In genomic region chr17:82134101-82134500, GRCh38 we compare ENCODE assay signal across 12 cellular contexts. TPM values are rescaled to one million over a fixed set of nuclear protein-coding genes. Genes with fewer than 3 reads are reported as not detected.
A peak's percentile ranks its signal among the peaks of the same experiment; 100 is the strongest.
DNase-seq lines count a peak whose midpoint lies in the region; ATAC-seq and TF ChIP-seq lines count a peak whose summit lies in the region.
"Had no signal": no experiment of that assay in that cellular context is flagged by ENCODE, and none has a peak within 500 bp of the region (broad histone marks: within the 10 kb centered on the region; RNA-seq: fewer than 3 reads in every experiment).

No MANE protein-coding gene starts in this region.

- CTCF ChIA-PET in mammary epithelial cell (lab: Charles Lee; ENCODE audit: low non-redundant PET): no interaction called here

- peak overlapping the region; percentile 69 for H3K4me2 ChIP-seq in mammary epithelial cell (ENCODE audit: insufficient read depth, low read depth, low read length)
- H3K4me2 ChIP-seq: KMS-11 had no signal

- TF ChIP-seq CTCF in mammary epithelial cell (conservative IDR thresholded peaks at IDR 0.05 in 1 of 2, IDR thresholded peaks at IDR 0.05 in 1 of 2; ENCODE audit: extremely low read depth in 1 of 2, insufficient read depth in 1 of 2, low read depth in 1 of 2, low read length in 2 of 2) (no peak), mucosa of descending colon (IDR thresholded peaks at IDR 0.05) (no peak), upper lobe of left lung (IDR thresholded peaks at IDR 0.05) (no peak)

- no peaks in the 10 kb centered on the region for H3K36me3 ChIP-seq in mammary epithelial cell (ENCODE audit: insufficient read depth, low read length)
- H3K36me3 ChIP-seq in mucosa of descending colon (ENCODE audit: low read depth): no peaks in the 10 kb centered on the region
- no peaks in the 10 kb centered on the region for H3K36me3 ChIP-seq in upper lobe of left lung

- H3K27me3 ChIP-seq in mammary epithelial cell (ENCODE audit: insufficient read depth, low read length) (no peaks in the 10 kb centered on the region), upper lobe of left lung (no peaks in the 10 kb centered on the region)

- 57% methylated on average over 11 of the region's 11 CpGs for WGBS in mammary epithelial cell (ENCODE audit: low coverage, missing lambda C conversion rate)
- 68 to 71% methylated on average over 10 to 11 of the region's 11 CpGs for WGBS in upper lobe of left lung, 2 donors

- in situ Hi-C loops in mammary epithelial cell (cut with MboI; ENCODE audit: low sequenced_read_pairs in 2 of 2): no loop called here

- H3K4me1 ChIP-seq in mammary epithelial cell (ENCODE audit: insufficient read depth, low read length) (peaks cover 12% of the 10 kb centered on the region), mucosa of descending colon (ENCODE audit: low read depth) (no peaks in the 10 kb centered on the region), upper lobe of left lung (peaks cover 0 to 11% (median 0%) of the 10 kb centered on the region in 4 donors)

- no peaks in the 10 kb centered on the region for H3K79me2 ChIP-seq in mammary epithelial cell (ENCODE audit: insufficient read depth, low read length)

- H3K9me3 ChIP-seq in mammary epithelial cell (replicated peaks; ENCODE audit: insufficient read depth, low read length) (no peaks in the 10 kb centered on the region), mucosa of descending colon (no peaks in the 10 kb centered on the region), upper lobe of left lung (no peaks in the 10 kb centered on the region)

- H3K27ac ChIP-seq in mammary epithelial cell (ENCODE audit: insufficient read depth, low read depth, low read length) (peak overlapping the region; percentile 64), upper lobe of left lung (peak overlapping the region; percentile 63 to 92 (median 77))
- H3K27ac ChIP-seq: KMS-11 had no signal

- no peak overlapping the region for H3K4me3 ChIP-seq in mammary epithelial cell (replicated peaks in 1 of 3; ENCODE audit: insufficient read depth in 1 of 3, low read depth in 2 of 3, low read length in 3 of 3)
- no peak overlapping the region for H3K4me3 ChIP-seq in mucosa of descending colon
- no peak overlapping the region for H3K4me3 ChIP-seq in upper lobe of left lung

- ATAC-seq in mucosa of descending colon (peak; percentile 39), upper lobe of left lung (ENCODE audit: low FRiP score in 2 of 2) (peak; percentile 81 to 95)
- ATAC-seq: naive thymus-derived CD8-positive, alpha-beta T cell had no signal

- peak in 3 of 4 donors; percentile 24 to 86 (median 28) for TF ChIP-seq POLR2A in upper lobe of left lung (IDR thresholded peaks at IDR 0.05)

- dilution Hi-C loops in mammary epithelial cell (cut with HindIII; ENCODE audit: low sequenced_read_pairs): loop anchor here (10.0 kb wide), 5 partner anchors 131 to 249 kb away; partner anchors contain the start of genes ASPSCR1, PCYT2 and SIRT7

- H2AFZ ChIP-seq in mammary epithelial cell (ENCODE audit: low read depth, low read length): no peak overlapping the region

- BruUV-seq in mammary epithelial cell (replicated peaks; lab: Mats Ljungman, UMichigan): no TSS peak

- intact Hi-C loops in mammary epithelial cell (cut with micrococcal nuclease): no loop called here
- intact Hi-C loops in mucosa of descending colon (cut with DNase I, micrococcal nuclease): no loop called here

- peak overlapping the region; percentile 49 for H3K9ac ChIP-seq in mammary epithelial cell (ENCODE audit: insufficient read depth, low read length)
- H3K9ac ChIP-seq: KMS-11 had no signal

- TF ChIP-seq EP300 in upper lobe of left lung (IDR thresholded peaks at IDR 0.05): peak; percentile 92 to 100 (median 98)

- no peaks in the 10 kb centered on the region for H4K20me1 ChIP-seq in mammary epithelial cell (ENCODE audit: insufficient read depth, low read length)

- DNase-seq in NCI-H2107 (lab: John Stamatoyannopoulos, UW) (peak; percentile 38), mammary epithelial cell (peak; percentile 29), mucosa of descending colon (no peak), upper lobe of left lung (peak; percentile 76 to 93), epidermal melanocyte (ENCODE audit: insufficient read length, low spot score) (no peak), HK-2 (ENCODE audit: unreplicated experiment) (no peak)
- no peak for DNase-seq in activated CD8-positive, alpha-beta memory T cell treated with anti-CD3 and anti-CD28 coated beads for 24 hours
- DNase-seq: activated CD8-positive, alpha-beta memory T cell treated with anti-CD3 and anti-CD28 coated beads, Interleukin-2, amount 50 U/mL, for 48 hours; aorta; DMS79; naive thymus-derived CD8-positive, alpha-beta T cell had no signal

RNA-seq across cellular contexts. Expression of gene FASN, which starts 36.1 kb away (rescaled TPM):
- 100 to 1,000 TPM; 126 to 452 TPM for total RNA-seq in mammary epithelial cell
- polyA plus RNA-seq in mammary epithelial cell: 217 TPM
- polyA minus RNA-seq in mammary epithelial cell: 278 TPM
- total RNA-seq in mucosa of descending colon: 100 to 1,000 TPM in 2 of 3 donors, 10 to 100 TPM in 1; 87.2 to 115 (median 102) TPM
- total RNA-seq in upper lobe of left lung: 100 to 1,000 TPM; 191 to 805 (median 577) TPM

Comparison
In these comparisons a context has a peak if more than half of its experiments do, and no peak if none do; other contexts are left out.
1. DNase-seq: peak in NCI-H2107 (single experiment), mammary epithelial cell (single experiment) and upper lobe of left lung (2 of 2); none in mucosa of descending colon (0 of 3), epidermal melanocyte (single experiment), activated CD8-positive, alpha-beta memory T cell treated with anti-CD3 and anti-CD28 coated beads for 24 hours (single experiment) and HK-2 (single experiment).